Comparison of ENCODE assay signal across 8 cellular contexts in genomic region chr12:21657336-21658077, GRCh38. TPM values are rescaled to one million over a fixed set of nuclear protein-coding genes. Genes with fewer than 3 reads are reported as not detected.
DNase-seq lines count a peak whose midpoint lies in the region; ATAC-seq and TF ChIP-seq lines count a peak whose summit lies in the region.

Gene LDHB, minus strand, starts transcription at chr12:21657842. Its CDS starts 3,171 bp downstream, at chr12:21654671.

- H3K27me3 ChIP-seq in AG04450 (ENCODE audit: control insufficient read depth, insufficient read depth, low read length), result no peaks in the 10 kb centered on the region

- POLR2A ChIA-PET in AG04450 (lab: Yijun Ruan, JAX), result interaction anchor here (0.7 to 2.0 kb wide), 10 partner anchors 9 to 887 kb away, joined by 3 to 8 read pairs (median 4); partner anchors contain the start of genes C2CD5, GOLT1B, PYROXD1 and RECQL

- DNase-seq in AG04450 (ENCODE audit: low read depth, low spot score) (peak; percentile 88), NCI-H345 treated with DMSO at 0.1 percent for 48 hours (lab: John Stamatoyannopoulos, UW; ENCODE audit: unreplicated experiment) (peak; percentile 74), iris pigment epithelial cell (ENCODE audit: low read depth) (peak; percentile 99)
- peak; percentile 75 to 82 (median 80) for DNase-seq in activated CD4-positive, CD25-positive, alpha-beta regulatory T cell (lab: John Stamatoyannopoulos, UW)
- DNase-seq in central memory CD8-positive, alpha-beta T cell (ENCODE audit: low spot score in 2 of 2), result peak; percentile 77 to 79
- DNase-seq in stimulated activated CD4-positive, alpha-beta T cell treated with anti-CD3 and anti-CD28 coated beads, Interleukin-15, amount 100 ng/mL, for 1 hour (ENCODE audit: low read depth in 1 of 2, low spot score in 1 of 2), result peak; percentile 80 to 86

- H3K4me1 Mint-ChIP-seq in central memory CD8-positive, alpha-beta T cell, result peaks cover 49% of the 10 kb centered on the region

- no peak for TF ChIP-seq CTCF in AG04450 (IDR thresholded peaks at IDR 0.05; ENCODE audit: low read depth, low read length)

- peak within 1 kb of the TSS; percentile 92 for H3K27ac ChIP-seq in AG04450 (ENCODE audit: low read depth, low read length)

- H3K4me3 Mint-ChIP-seq in central memory CD8-positive, alpha-beta T cell, result peak within 1 kb of the TSS; percentile 98

- CTCF ChIA-PET in AG04450 (lab: Charles Lee), result interaction anchor here (0.9 to 2.7 kb wide), 3 partner anchors 9 to 40 kb away, joined by 3 to 25 read pairs (median 4); no protein-coding TSS in a partner anchor

- H3K36me3 Mint-ChIP-seq in central memory CD8-positive, alpha-beta T cell (ENCODE audit: insufficient read depth), result peaks cover 26% of the 10 kb centered on the region

- no peaks in the 10 kb centered on the region for H3K27me3 Mint-ChIP-seq in central memory CD8-positive, alpha-beta T cell

- ATAC-seq in GM18873 (IDR thresholded peaks at IDR 0.05; ENCODE audit: low FRiP score, unreplicated experiment), result peak; percentile 92
- peak; percentile 96 for ATAC-seq in HG03139 (IDR thresholded peaks at IDR 0.05; ENCODE audit: unreplicated experiment)
- peak; percentile 90 for ATAC-seq in central memory CD8-positive, alpha-beta T cell (replicated peaks; ENCODE audit: extremely low read depth, poor library complexity, severe bottlenecking)

- H3K9me3 Mint-ChIP-seq in central memory CD8-positive, alpha-beta T cell, result no peaks in the 10 kb centered on the region

- no peaks in the 10 kb centered on the region; the same call in 1 of the 2 replicates for H3K9me3 ChIP-seq in AG04450 (ENCODE audit: control insufficient read depth, insufficient read depth, low read length)

- peak within 1 kb of the TSS; percentile 97 for H3K27ac Mint-ChIP-seq in central memory CD8-positive, alpha-beta T cell (ENCODE audit: low read depth)

- peak within 1 kb of the TSS; percentile 93 for H3K4me3 ChIP-seq in AG04450 (ENCODE audit: low read depth, low read length)

RNA-seq across cellular contexts. Expression of gene LDHB, which starts in this region (rescaled TPM):
- polyA plus RNA-seq in AG04450 (2011; rRNA removed), result 894 and 1,189 TPM in 2 replicates
- polyA minus RNA-seq in AG04450 (2011; rRNA and poly(A)+ RNA removed), result 330 and 535 TPM in 2 replicates

Comparison
In these comparisons a context has a peak if more than half of its experiments do, and no peak if none do; other contexts are left out.
1. Peak in every context shown above with its lines: DNase-seq, ATAC-seq, H3K4me3 ChIP-seq and H3K27ac ChIP-seq.